In genomic region chr6:32983964-32984638, GRCh38 we compare ENCODE assay signal across 1 cellular context.
TF ChIP-seq lines count a peak whose summit lies in the region.

No MANE protein-coding gene starts in this region.

TF ChIP-seq in GM23338, 12 proteins besides CTCF, POLR2A, EP300 and RAD21:
- no peak for TF ChIP-seq JUNB (IDR thresholded peaks at IDR 0.05; ENCODE audit: unreplicated experiment)
- TF ChIP-seq CREB1 (CRISPR knock-in tag; IDR thresholded peaks at IDR 0.05; ENCODE audit: low read depth), result no peak
- TF ChIP-seq, protein P1, sequence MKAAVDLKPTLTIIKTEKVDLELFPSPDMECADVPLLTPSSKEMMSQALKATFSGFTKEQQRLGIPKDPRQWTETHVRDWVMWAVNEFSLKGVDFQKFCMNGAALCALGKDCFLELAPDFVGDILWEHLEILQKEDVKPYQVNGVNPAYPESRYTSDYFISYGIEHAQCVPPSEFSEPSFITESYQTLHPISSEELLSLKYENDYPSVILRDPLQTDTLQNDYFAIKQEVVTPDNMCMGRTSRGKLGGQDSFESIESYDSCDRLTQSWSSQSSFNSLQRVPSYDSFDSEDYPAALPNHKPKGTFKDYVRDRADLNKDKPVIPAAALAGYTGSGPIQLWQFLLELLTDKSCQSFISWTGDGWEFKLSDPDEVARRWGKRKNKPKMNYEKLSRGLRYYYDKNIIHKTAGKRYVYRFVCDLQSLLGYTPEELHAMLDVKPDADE (IDR thresholded peaks at IDR 0.05), result no peak
- no peak for TF ChIP-seq ZNF331 (CRISPR knock-in tag; IDR thresholded peaks at IDR 0.05; ENCODE audit: low read depth)
- TF ChIP-seq STAT1 (IDR thresholded peaks at IDR 0.05; ENCODE audit: unreplicated experiment), result no peak
- TF ChIP-seq POLR2AphosphoS5 (IDR thresholded peaks at IDR 0.05; ENCODE audit: low read depth), result no peak
- TF ChIP-seq EZH2phosphoT487 (IDR thresholded peaks at IDR 0.05; ENCODE audit: unreplicated experiment), result no peak
- no peak for TF ChIP-seq ZNF114 (CRISPR knock-in tag; IDR thresholded peaks at IDR 0.05)
- TF ChIP-seq EZH2 (IDR thresholded peaks at IDR 0.05; ENCODE audit: low read depth, unreplicated experiment), result no peak
- TF ChIP-seq REST (IDR thresholded peaks at IDR 0.05; ENCODE audit: unreplicated experiment), result no peak
- no peak for TF ChIP-seq ZNF462 (CRISPR knock-in tag; IDR thresholded peaks at IDR 0.05)
- no peak for TF ChIP-seq NANOG (IDR thresholded peaks at IDR 0.05; ENCODE audit: borderline replicate concordance)
